ENCODE assay signal across 8 cellular contexts in the genomic region with DNA sequence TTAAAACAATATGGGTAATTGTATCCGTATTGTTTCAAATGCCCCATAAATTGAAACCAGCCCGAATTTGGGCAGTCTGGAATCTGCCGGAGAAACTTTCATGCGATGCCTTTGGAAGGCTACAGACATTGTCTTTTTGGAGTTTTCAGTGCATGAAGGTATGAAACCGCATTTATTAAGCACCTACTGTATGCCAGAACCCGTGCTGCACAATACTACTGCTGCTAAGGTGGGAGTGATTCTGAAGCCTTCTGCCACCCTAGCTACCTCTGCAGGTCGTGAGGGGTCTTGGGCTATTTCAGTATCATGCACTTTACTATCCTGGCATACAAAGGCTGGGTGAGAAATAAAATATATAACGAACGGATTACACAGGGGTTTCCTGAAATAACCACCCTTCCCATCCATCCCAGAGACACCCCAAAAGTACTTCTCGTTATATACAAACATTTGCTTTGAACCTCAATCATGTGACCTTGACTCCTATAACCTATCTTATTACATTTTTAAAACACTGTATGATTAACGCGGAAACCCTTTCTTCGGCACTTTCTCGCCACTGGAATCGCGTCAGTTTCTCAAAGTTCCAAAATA. TPM values are rescaled to one million over a fixed set of nuclear protein-coding genes. Genes with fewer than 3 reads are reported as not detected.
A peak's percentile ranks its signal among the peaks of the same experiment; 100 is the strongest.
DNase-seq lines count a peak whose midpoint lies in the region; ATAC-seq, FAIRE-seq and TF ChIP-seq lines count a peak whose summit lies in the region.

No MANE protein-coding gene starts in this region.

- H2AFZ ChIP-seq in K562 (ENCODE audit: low read depth, low read length) = peak overlapping the region; percentile 89

- intact Hi-C loops in heart left ventricle (cut with DNase I) (loop anchor here in 4 of 10 donors (5.0 to 10.0 kb wide), 8 partner anchors 70 to 577 kb away; no protein-coding TSS in a partner anchor), Right ventricle myocardium superior (cut with DNase I) (loop anchor here (10.0 kb wide), 1 partner anchor 190 kb away; no protein-coding TSS in a partner anchor), K562 (cut with micrococcal nuclease) (no loop called here), upper lobe of right lung (cut with DNase I) (no loop called here)

- ATAC-seq in heart left ventricle (no peak), Right ventricle myocardium superior (ENCODE audit: poor library complexity) (no peak), K562 (no peak), upper lobe of right lung (no peak), HG02763 (IDR thresholded peaks at IDR 0.05; ENCODE audit: unreplicated experiment) (no peak)

- H3K27me3 ChIP-seq in heart left ventricle (no peaks in the 10 kb centered on the region), K562 (ENCODE audit: control insufficient read depth in 2 of 2, insufficient read depth in 2 of 2, low read length in 2 of 2) (no peaks in the 10 kb centered on the region), upper lobe of right lung (no peaks in the 10 kb centered on the region)

- H4K20me1 ChIP-seq in K562 (replicated peaks; ENCODE audit: control insufficient read depth, insufficient read depth, low read length) = no peaks in the 10 kb centered on the region

- BruUV-seq in K562 (replicated peaks; lab: Mats Ljungman, UMichigan) = TSS peak; percentile 90

- 31 to 35% (median 32%) methylated on average over 16 of the region's 16 CpGs for WGBS in heart left ventricle, 4 donors
- WGBS in K562 (ENCODE audit: insufficient coverage, low coverage, missing lambda C conversion rate) = 32% methylated on average over 16 of the region's 16 CpGs

- CTCF ChIA-PET in K562 (lab: Yijun Ruan, JAX; ENCODE audit: low intra/inter-chr PET ratio) = interaction anchor here (1.2 kb wide), 1 partner anchor 13 kb away, joined by 3 read pairs; no protein-coding TSS in a partner anchor

- H3K9ac ChIP-seq in K562 (ENCODE audit: insufficient read depth in 1 of 2, low read depth in 2 of 2, low read length in 2 of 2) = peak overlapping the region; percentile 70 to 91

- peak overlapping the region; percentile 86 to 99 (median 98) for H3K27ac ChIP-seq in heart left ventricle
- H3K27ac ChIP-seq in K562 (ENCODE audit: extremely low read depth, low read depth, low read length) = peak overlapping the region; percentile 70; the same call in 1 of the 3 replicates
- H3K27ac ChIP-seq in upper lobe of right lung = peak overlapping the region; percentile 81

- H3K79me2 ChIP-seq in K562 (ENCODE audit: control insufficient read depth, insufficient read depth, low read length) = peaks cover 34% of the 10 kb centered on the region

- in situ Hi-C loops in K562 (cut with MboI) = no loop called here

- peaks cover 0 to 14% (median 0%) of the 10 kb centered on the region in 12 donors for H3K9me3 ChIP-seq in heart left ventricle
- H3K9me3 ChIP-seq in K562 (replicated peaks; ENCODE audit: control insufficient read depth, insufficient read depth, low read depth, low read length) = no peaks in the 10 kb centered on the region; the same call in 1 of the 2 replicates
- no peaks in the 10 kb centered on the region for H3K9me3 ChIP-seq in upper lobe of right lung

- TF ChIP-seq CTCF in heart left ventricle (IDR thresholded peaks at IDR 0.05) (no peak), K562 (IDR thresholded peaks at IDR 0.05 in 2 of 3, conservative IDR thresholded peaks at IDR 0.05 in 1 of 3; ENCODE audit: insufficient read depth in 2 of 3, low read depth in 1 of 3, low read length in 3 of 3) (no peak), upper lobe of right lung (IDR thresholded peaks at IDR 0.05) (no peak)

- peak overlapping the region; percentile 79 for H3K4me2 ChIP-seq in K562 (ENCODE audit: insufficient read depth, low read length)

- DNase-seq in heart left ventricle = no peak
- no peak for DNase-seq in Right ventricle myocardium superior
- DNase-seq in K562 (ENCODE audit: extremely low read depth in 1 of 4, low spot score in 3 of 4) = no peak
- DNase-seq in medulla oblongata (ENCODE audit: extremely low spot score) = peak; percentile 53
- DNase-seq in upper lobe of right lung = no peak
- DNase-seq in anterior cingulate cortex (lab: John Stamatoyannopoulos, UW) = no peak
- no peak for DNase-seq in NCI-H526 treated with DMSO at 0.1 percent for 48 hours (lab: John Stamatoyannopoulos, UW)

- TF ChIP-seq EP300 in K562 (IDR thresholded peaks at IDR 0.05; ENCODE audit: low read length) = no peak

- TF ChIP-seq POLR2A in heart left ventricle (IDR thresholded peaks at IDR 0.05) = no peak
- no peak for TF ChIP-seq POLR2A in K562 (conservative IDR thresholded peaks at IDR 0.05)

- TF ChIP-seq RAD21 in K562 (CRISPR knock-in tag; conservative IDR thresholded peaks at IDR 0.05 in 1 of 2, IDR thresholded peaks at IDR 0.05 in 1 of 2) = no peak

- FAIRE-seq in K562 (lab: Jason Lieb, UNC) = no peak

- H3K36me3 ChIP-seq in heart left ventricle = peaks cover 0 to 6% (median 0%) of the 10 kb centered on the region in 9 donors
- H3K36me3 ChIP-seq in K562 (ENCODE audit: control insufficient read depth, insufficient read depth, low read length) = peaks cover 13% of the 10 kb centered on the region; the same call in 2 of the 3 replicates
- H3K36me3 ChIP-seq in upper lobe of right lung = no peaks in the 10 kb centered on the region

- H3K4me3 ChIP-seq in heart left ventricle (peak overlapping the region; percentile 78 to 98 (median 88)), K562 (peak overlapping the region; percentile 78), upper lobe of right lung (peak overlapping the region; percentile 80)

- H3K9me1 ChIP-seq in K562 (ENCODE audit: control insufficient read depth, insufficient read depth, low read length) = no peaks in the 10 kb centered on the region

- POLR2A ChIA-PET in K562 (lab: Yijun Ruan, JAX) = interaction anchor here (0.7 to 1.2 kb wide), 4 partner anchors 12 to 216 kb away, joined by 3 to 5 read pairs (median 3); no protein-coding TSS in a partner anchor

- H3K4me1 ChIP-seq in heart left ventricle (peaks cover 0 to 32% (median 17%) of the 10 kb centered on the region in 12 donors), K562 (replicated peaks in 1 of 2; ENCODE audit: control insufficient read depth in 2 of 2, insufficient read depth in 2 of 2, low read length in 2 of 2) (peaks cover 10 to 13% of the 10 kb centered on the region in 2 experiments; a peak in 4 of 5 replicates), upper lobe of right lung (peaks cover 15% of the 10 kb centered on the region)

TF ChIP-seq in K562, 482 proteins besides CTCF, POLR2A, EP300 and RAD21 (continues in another document):
- TF ChIP-seq ATF1 (CRISPR knock-in tag; IDR thresholded peaks at IDR 0.05) (no peak), ATF1 (tag; IDR thresholded peaks at IDR 0.05) (no peak), KLF16 (IDR thresholded peaks at IDR 0.05) (no peak), NCOR1 (IDR thresholded peaks at IDR 0.05) (no peak)
- TF ChIP-seq, protein P1, sequence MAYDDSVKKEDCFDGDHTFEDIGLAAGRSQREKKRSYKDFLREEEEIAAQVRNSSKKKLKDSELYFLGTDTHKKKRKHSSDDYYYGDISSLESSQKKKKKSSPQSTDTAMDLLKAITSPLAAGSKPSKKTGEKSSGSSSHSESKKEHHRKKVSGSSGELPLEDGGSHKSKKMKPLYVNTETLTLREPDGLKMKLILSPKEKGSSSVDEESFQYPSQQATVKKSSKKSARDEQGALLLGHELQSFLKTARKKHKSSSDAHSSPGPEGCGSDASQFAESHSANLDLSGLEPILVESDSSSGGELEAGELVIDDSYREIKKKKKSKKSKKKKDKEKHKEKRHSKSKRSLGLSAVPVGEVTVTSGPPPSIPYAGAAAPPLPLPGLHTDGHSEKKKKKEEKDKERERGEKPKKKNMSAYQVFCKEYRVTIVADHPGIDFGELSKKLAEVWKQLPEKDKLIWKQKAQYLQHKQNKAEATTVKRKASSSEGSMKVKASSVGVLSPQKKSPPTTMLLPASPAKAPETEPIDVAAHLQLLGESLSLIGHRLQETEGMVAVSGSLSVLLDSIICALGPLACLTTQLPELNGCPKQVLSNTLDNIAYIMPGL (CRISPR knock-in tag; IDR thresholded peaks at IDR 0.05) = no peak

RNA-seq across cellular contexts. Expression of gene MSI2, which starts 1.0 kb away (rescaled TPM):
- total RNA-seq in heart left ventricle (100 to 1,000 TPM in 6 of 9 donors, 10 to 100 TPM in 3; 43.2 to 120 (median 104) TPM), Right ventricle myocardium superior (110 TPM), K562 (2014; rRNA removed) (29.7 and 51.4 TPM in 2 replicates), K562 (2014; rRNA removed; fragmentation: Illumina TruSeq; extraction: Trizol) (42.4 and 50.3 TPM in 2 replicates), K562 (2015; rRNA removed; fragmentation: Illumina TruSeq; extraction: Trizol) (45.2 and 50.9 TPM in 2 replicates), K562 (2021) (60.4 and 61.8 TPM in 2 replicates), upper lobe of right lung (31.3 TPM)
- polyA plus RNA-seq in heart left ventricle (10 to 100 TPM; 35.9 to 51.5 TPM), K562 (2011; rRNA removed) (36.8 and 48.9 TPM in 2 replicates), K562 (2014; fragmentation: Illumina TruSeq; extraction: Trizol) (56.3 and 66.6 TPM in 2 replicates), K562 (2014; fragmentation: Nextera tagmentation; extraction: Ambion mirVana) (1 to 10 TPM; 4.6 to 5.3 TPM), K562 (2014; rRNA removed) (30.5 and 35.5 TPM in 2 replicates)
- total RNA-seq in K562 (2011; cell fraction: chromatin; rRNA removed; ENCODE audit: low replicate concordance) = 290 and 357 TPM in 2 replicates
- 109 and 121 TPM in 2 replicates for total RNA-seq in K562 (2011; cell fraction: nucleolus; rRNA removed)
- 200 and 269 TPM in 2 replicates for total RNA-seq in K562 (2011; cell fraction: nucleoplasm; rRNA removed)
- 25.6 and 43.5 TPM in 2 replicates for polyA plus RNA-seq in K562 (2011; cell fraction: cytosol; rRNA removed)
- polyA plus RNA-seq in K562 (2011; cell fraction: nucleus; rRNA removed) = 61.4 and 77.7 TPM in 2 replicates
- polyA plus RNA-seq in K562 (2012) = 37.7 and 43.6 TPM in 2 replicates
- polyA minus RNA-seq in K562 (2011; rRNA and poly(A)+ RNA removed) = 72.6 and 78.9 TPM in 2 replicates
- polyA minus RNA-seq in K562 (2011; cell fraction: cytosol; rRNA and poly(A)+ RNA removed) = 32.4 and 39.6 TPM in 2 replicates
- polyA minus RNA-seq in K562 (2011; cell fraction: nucleus; rRNA and poly(A)+ RNA removed) = 38.9 and 58.1 TPM in 2 replicates
